ENCODE assay signal across 14 cellular contexts in genomic region chr11:65790902-65791650, GRCh38. TPM values are rescaled to one million over a fixed set of nuclear protein-coding genes. Genes with fewer than 3 reads are reported as not detected.
DNase-seq lines count a peak whose midpoint lies in the region; ATAC-seq and TF ChIP-seq lines count a peak whose summit lies in the region.
"Had no signal": no experiment of that assay in that cellular context is flagged by ENCODE, and none has a peak within 500 bp of the region (broad histone marks: within the 10 kb centered on the region; RNA-seq: fewer than 3 reads in every experiment).

No MANE protein-coding gene starts in this region.

- H3K4me3 ChIP-seq in hepatocyte (no peak overlapping the region), transverse colon (peak overlapping the region in 1 of 4 donors; percentile 12)

- peak overlapping the region; percentile 64 for H3K27ac Mint-ChIP-seq in activated T-cell treated with anti-CD3 and anti-CD28 coated beads, Interleukin-2, amount 50 U/mL, for 24 hours
- H3K27ac Mint-ChIP-seq in T-helper 17 cell, result peak overlapping the region; percentile 72

- H3K79me2 ChIP-seq in hepatocyte, result peaks cover 59% of the 10 kb centered on the region

- TF ChIP-seq CTCF in hepatocyte (IDR thresholded peaks at IDR 0.05; ENCODE audit: poor library complexity) (no peak), transverse colon (IDR thresholded peaks at IDR 0.05) (no peak)

- H3K4me3 Mint-ChIP-seq in activated T-cell treated with anti-CD3 and anti-CD28 coated beads, Interleukin-2, amount 50 U/mL, for 24 hours, result no peak overlapping the region
- no peak overlapping the region for H3K4me3 Mint-ChIP-seq in T-helper 17 cell

- peak overlapping the region; percentile 92 for H3K4me2 ChIP-seq in hepatocyte
- H3K4me2 ChIP-seq: KMS-11 had no signal

- H4K20me1 ChIP-seq in hepatocyte (ENCODE audit: insufficient read depth, poor library complexity, severe bottlenecking), result peaks cover 26% of the 10 kb centered on the region

- no peaks in the 10 kb centered on the region for H3K36me3 Mint-ChIP-seq in activated T-cell treated with anti-CD3 and anti-CD28 coated beads, Interleukin-2, amount 50 U/mL, for 24 hours (ENCODE audit: low read depth)
- H3K36me3 Mint-ChIP-seq in T-helper 17 cell (ENCODE audit: low read depth), result no peaks in the 10 kb centered on the region

- H3K4me1 ChIP-seq in hepatocyte (ENCODE audit: insufficient read depth) (peaks cover 21% of the 10 kb centered on the region), transverse colon (peaks cover 15 to 69% (median 61%) of the 10 kb centered on the region in 4 donors)

- DNase-seq in activated T-cell treated with anti-CD3 and anti-CD28 coated beads, Interleukin-2, amount 50 U/mL, for 24 hours, result no peak
- DNase-seq in activated T-cell treated with anti-CD3 and anti-CD28 coated beads for 4 hours, result no peak
- DNase-seq in T-helper 17 cell, result no peak
- DNase-seq in hepatocyte (ENCODE audit: low spot score), result no peak
- no peak for DNase-seq in transverse colon
- DNase-seq in germinal center (ENCODE audit: low spot score), result no peak
- no peak for DNase-seq in superior temporal gyrus (ENCODE audit: extremely low spot score)
- no peak for DNase-seq in AG08395 (ENCODE audit: low spot score)
- DNase-seq: NCI-H146, posterior cingulate gyrus had no signal

- H3K27me3 ChIP-seq in hepatocyte (peaks cover 13% of the 10 kb centered on the region), transverse colon (peaks cover 30% of the 10 kb centered on the region)

- H3K36me3 ChIP-seq in hepatocyte (replicated peaks; ENCODE audit: insufficient read depth, low read depth), result no peaks in the 10 kb centered on the region
- H3K36me3 ChIP-seq in transverse colon, result peaks cover 0 to 7% (median 1%) of the 10 kb centered on the region in 4 donors

- H3K9me3 ChIP-seq in T-helper 17 cell (ENCODE audit: control insufficient read depth, low read length, poor library complexity, severe bottlenecking) (no peaks in the 10 kb centered on the region), hepatocyte (ENCODE audit: low read depth) (no peaks in the 10 kb centered on the region), transverse colon (no peaks in the 10 kb centered on the region)

- in situ Hi-C loops in transverse colon (cut with MboI; ENCODE audit: low pct_ligation_motif_present in 1 of 4, low pct_unique_long_range_greater_than_20kb in 1 of 4, low sequenced_read_pairs in 3 of 4), result no loop called here

- ATAC-seq in T-helper 17 cell, result no peak

- no peak overlapping the region for H2AFZ ChIP-seq in hepatocyte

- no peaks in the 10 kb centered on the region for H3K9me3 Mint-ChIP-seq in activated T-cell treated with anti-CD3 and anti-CD28 coated beads, Interleukin-2, amount 50 U/mL, for 24 hours

- no peak for TF ChIP-seq POLR2A in transverse colon (IDR thresholded peaks at IDR 0.05)

- peaks cover 38% of the 10 kb centered on the region for H3K27me3 Mint-ChIP-seq in activated T-cell treated with anti-CD3 and anti-CD28 coated beads, Interleukin-2, amount 50 U/mL, for 24 hours
- peaks cover 21% of the 10 kb centered on the region for H3K27me3 Mint-ChIP-seq in T-helper 17 cell

- H3K4me1 Mint-ChIP-seq in activated T-cell treated with anti-CD3 and anti-CD28 coated beads, Interleukin-2, amount 50 U/mL, for 24 hours (ENCODE audit: low read depth), result peaks cover 32% of the 10 kb centered on the region
- H3K4me1 Mint-ChIP-seq in T-helper 17 cell, result peaks cover 14% of the 10 kb centered on the region

- H3K27ac ChIP-seq in hepatocyte, result no peak overlapping the region
- peak overlapping the region; percentile 80 to 93 (median 86) for H3K27ac ChIP-seq in transverse colon
- H3K27ac ChIP-seq: KMS-11 had no signal

- H3K9me2 ChIP-seq in hepatocyte (replicated peaks; ENCODE audit: insufficient read depth), result no peaks in the 10 kb centered on the region

- intact Hi-C loops in transverse colon (cut with DNase I; ENCODE audit: low total_unique reads), result no loop called here

- no peak for TF ChIP-seq EP300 in transverse colon (IDR thresholded peaks at IDR 0.05; ENCODE audit: low read depth)

- 90% methylated on average over 18 of the region's 18 CpGs for WGBS in hepatocyte (ENCODE audit: low lambda C conversion rate, missing lambda C conversion rate)
- WGBS in transverse colon (ENCODE audit: low coverage in 1 of 2), 2 donors, result 62 to 87% methylated on average over 7 to 15 of the region's 18 CpGs

RNA-seq across cellular contexts. Expression of gene OVOL1, which starts 4.2 kb away (rescaled TPM):
- total RNA-seq in T-helper 17 cell (under 1 TPM in 1 of 2 donors, not detected in 1; 0.39 TPM), hepatocyte (26.0 and 26.3 TPM in 2 replicates), transverse colon (10 to 100 TPM; 19.9 to 44.8 (median 33.8) TPM)
- 20.6 and 20.8 TPM in 2 replicates for polyA plus RNA-seq in hepatocyte
- total RNA-seq: mononuclear cell, NCI-H460 had no signal
- polyA plus RNA-seq: AG04450 had no signal

RNA-seq across cellular contexts. Expression of gene AP5B1, which starts 10.3 kb away (rescaled TPM):
- total RNA-seq in T-helper 17 cell (10 to 100 TPM; 12.5 to 17.4 TPM), hepatocyte (19.5 and 20.9 TPM in 2 replicates), transverse colon (10 to 100 TPM; 24.9 to 33.7 (median 28.2) TPM)
- polyA plus RNA-seq in hepatocyte, result 24.8 and 27.1 TPM in 2 replicates

RNA-seq across cellular contexts. Expression of gene SNX32, which starts 42.7 kb away (rescaled TPM):
- under 1 TPM; 0.27 to 0.34 TPM for total RNA-seq in T-helper 17 cell
- total RNA-seq in hepatocyte, result 2.3 and 2.9 TPM in 2 replicates
- polyA plus RNA-seq in hepatocyte, result 5.1 and 6.0 TPM in 2 replicates
- total RNA-seq in transverse colon, result 10 to 100 TPM in 1 of 4 donors, 1 to 10 TPM in 1, under 1 TPM in 1, not detected in 1; 0.60 to 10.0 (median 1.6) TPM
- total RNA-seq: mononuclear cell had no signal

Comparison
In these comparisons a context has a peak if more than half of its experiments do, and no peak if none do; other contexts are left out.
1. RNA of gene OVOL1, which starts 4.2 kb away (total RNA-seq): 19.9 to 44.8 TPM in transverse colon and 26.0 to 26.3 TPM in hepatocyte; 0.39 TPM in T-helper 17 cell; every median in the first group is over 10 times any median in the second.